15 cellular contexts compared by ENCODE assay signal in genomic region chr15:66400351-66400774, GRCh38. TPM values are rescaled to one million over a fixed set of nuclear protein-coding genes. Genes with fewer than 3 reads are reported as not detected.
DNase-seq lines count a peak whose midpoint lies in the region; ATAC-seq, FAIRE-seq and TF ChIP-seq lines count a peak whose summit lies in the region.
"Had no signal": no experiment of that assay in that cellular context is flagged by ENCODE, and none has a peak within 500 bp of the region (broad histone marks: within the 10 kb centered on the region; RNA-seq: fewer than 3 reads in every experiment).

No MANE protein-coding gene starts in this region.

- peaks cover 86% of the 10 kb centered on the region for H3K79me2 ChIP-seq in K562 (ENCODE audit: control insufficient read depth, insufficient read depth, low read length)

- no peak for TF ChIP-seq CTCF in K562 (IDR thresholded peaks at IDR 0.05 in 2 of 3, conservative IDR thresholded peaks at IDR 0.05 in 1 of 3; ENCODE audit: insufficient read depth in 2 of 3, low read depth in 1 of 3, low read length in 3 of 3)
- no peak for TF ChIP-seq CTCF in neutrophil (IDR thresholded peaks at IDR 0.05)
- no peak for TF ChIP-seq CTCF in lower leg skin (IDR thresholded peaks at IDR 0.05)

- in situ Hi-C loops in K562 (cut with MboI) = no loop called here

- peak overlapping the region; percentile 72 for H3K27ac Mint-ChIP-seq in activated CD4-positive, alpha-beta T cell treated with anti-CD3 and anti-CD28 coated beads for 36 hours

- peaks cover 4% of the 10 kb centered on the region; the same call in 1 of the 2 replicates for H4K20me1 ChIP-seq in K562 (replicated peaks; ENCODE audit: control insufficient read depth, insufficient read depth, low read length)

- H3K27ac ChIP-seq in K562 (ENCODE audit: extremely low read depth, low read depth, low read length) = no peak overlapping the region
- peak overlapping the region; percentile 70 for H3K27ac ChIP-seq in neutrophil

- TF ChIP-seq POLR2A in K562 (conservative IDR thresholded peaks at IDR 0.05) = no peak
- no peak for TF ChIP-seq POLR2A in lower leg skin (IDR thresholded peaks at IDR 0.05)

- peaks cover 29% of the 10 kb centered on the region for H3K36me3 Mint-ChIP-seq in activated CD4-positive, alpha-beta T cell treated with anti-CD3 and anti-CD28 coated beads for 36 hours (ENCODE audit: low read depth)
- H3K36me3 Mint-ChIP-seq: natural killer cell treated with Interleukin-12 subunit alpha and Interleukin-12 subunit beta and Interleukin-15 and Interleukin-18, amount 100 ng/mL, for 72 hours had no signal

- H3K9me3 ChIP-seq in K562 (replicated peaks; ENCODE audit: control insufficient read depth, insufficient read depth, low read depth, low read length) (no peaks in the 10 kb centered on the region), neutrophil (no peaks in the 10 kb centered on the region)

- H3K4me2 ChIP-seq in K562 (ENCODE audit: insufficient read depth, low read length) = no peak overlapping the region

- peaks cover 24% of the 10 kb centered on the region for H3K36me3 ChIP-seq in K562 (ENCODE audit: control insufficient read depth, insufficient read depth, low read length)
- H3K36me3 ChIP-seq in neutrophil = no peaks in the 10 kb centered on the region

- TF ChIP-seq EP300 in K562 (IDR thresholded peaks at IDR 0.05; ENCODE audit: low read length) = no peak

- no peak overlapping the region for H2AFZ ChIP-seq in K562 (ENCODE audit: low read depth, low read length)

- 46% methylated on average over 3 of the region's 3 CpGs for WGBS in K562 (ENCODE audit: insufficient coverage, low coverage, missing lambda C conversion rate)
- 73 to 84% methylated on average over 3 of the region's 3 CpGs for WGBS in lower leg skin, 2 donors

- TF ChIP-seq RAD21 in K562 (CRISPR knock-in tag; conservative IDR thresholded peaks at IDR 0.05 in 1 of 2, IDR thresholded peaks at IDR 0.05 in 1 of 2) = no peak

- DNase-seq in activated CD4-positive, alpha-beta T cell treated with anti-CD3 and anti-CD28 coated beads for 36 hours = no peak
- no peak for DNase-seq in activated CD4-positive, alpha-beta T cell treated with anti-CD3 and anti-CD28 coated beads, Interleukin-2, amount 50 U/mL, for 1 hour
- DNase-seq in M059J (ENCODE audit: low read depth) = peak; percentile 28
- DNase-seq in K562 (ENCODE audit: extremely low read depth in 1 of 4, low spot score in 3 of 4) = no peak
- no peak for DNase-seq in left cardiac atrium
- no peak for DNase-seq in stimulated activated naive CD4-positive, alpha-beta T cell treated with Interleukin-2 at 50 U/mL for 16 hours (lab: John Stamatoyannopoulos, UW)
- DNase-seq in lower leg skin (ENCODE audit: low spot score in 2 of 2) = no peak
- DNase-seq: ACHN; activated CD4-positive, alpha-beta T cell treated with anti-CD3 and anti-CD28 coated beads for 48 hours; aorta; DMS79 treated with DMSO at 0.1 percent for 48 hours; SHP77; stimulated activated naive CD4-positive, alpha-beta T cell had no signal

- intact Hi-C loops in activated CD4-positive, alpha-beta T cell treated with anti-CD3 and anti-CD28 coated beads for 36 hours (cut with DNase I, micrococcal nuclease) = loop anchor here in 1 of 2 experiments (1.0 to 5.0 kb wide), 2 partner anchors 10 to 43 kb away; partner anchors contain the start of gene TIPIN
- intact Hi-C loops in K562 (cut with micrococcal nuclease) = no loop called here
- intact Hi-C loops in left cardiac atrium (cut with DNase I) = no loop called here
- intact Hi-C loops in lower leg skin (cut with DNase I; ENCODE audit: low total_unique reads) = no loop called here

- no peaks in the 10 kb centered on the region for H3K9me3 Mint-ChIP-seq in activated CD4-positive, alpha-beta T cell treated with anti-CD3 and anti-CD28 coated beads for 36 hours (ENCODE audit: low read depth)
- H3K9me3 Mint-ChIP-seq: natural killer cell treated with Interleukin-12 subunit alpha and Interleukin-12 subunit beta and Interleukin-15 and Interleukin-18, amount 100 ng/mL, for 72 hours had no signal

- peak; percentile 26 for FAIRE-seq in K562 (lab: Jason Lieb, UNC)

- BruUV-seq in K562 (replicated peaks; lab: Mats Ljungman, UMichigan) = no TSS peak

- ATAC-seq in activated CD4-positive, alpha-beta T cell treated with anti-CD3 and anti-CD28 coated beads for 36 hours = no peak
- ATAC-seq in K562 = no peak
- ATAC-seq in left cardiac atrium = no peak
- ATAC-seq: natural killer cell treated with Interleukin-12 subunit alpha and Interleukin-12 subunit beta and Interleukin-15 and Interleukin-18, amount 100 ng/mL, for 72 hours had no signal

- CTCF ChIA-PET in activated CD4-positive, alpha-beta T cell treated with anti-CD3 and anti-CD28 coated beads for 36 hours (lab: Charles Lee) = interaction anchor here (0.6 to 0.9 kb wide), 4 partner anchors 10 to 649 kb away, joined by 3 to 4 read pairs (median 4); no protein-coding TSS in a partner anchor
- CTCF ChIA-PET in K562 (lab: Yijun Ruan, JAX; ENCODE audit: low intra/inter-chr PET ratio) = no interaction called here

- no peaks in the 10 kb centered on the region for H3K27me3 Mint-ChIP-seq in activated CD4-positive, alpha-beta T cell treated with anti-CD3 and anti-CD28 coated beads for 36 hours
- H3K27me3 Mint-ChIP-seq: natural killer cell treated with Interleukin-12 subunit alpha and Interleukin-12 subunit beta and Interleukin-15 and Interleukin-18, amount 100 ng/mL, for 72 hours had no signal

- H3K4me3 ChIP-seq in K562 = no peak overlapping the region
- H3K4me3 ChIP-seq in neutrophil (ENCODE audit: low read depth in 1 of 2, low read length in 1 of 2) = no peak overlapping the region
- no peak overlapping the region for H3K4me3 ChIP-seq in lower leg skin (ENCODE audit: low read depth, poor library complexity, severe bottlenecking)

- H3K4me1 Mint-ChIP-seq in activated CD4-positive, alpha-beta T cell treated with anti-CD3 and anti-CD28 coated beads for 36 hours = peaks cover 71% of the 10 kb centered on the region

- no peak overlapping the region for H3K4me3 Mint-ChIP-seq in activated CD4-positive, alpha-beta T cell treated with anti-CD3 and anti-CD28 coated beads for 36 hours

- no peaks in the 10 kb centered on the region for H3K27me3 ChIP-seq in K562 (ENCODE audit: control insufficient read depth in 2 of 2, insufficient read depth in 2 of 2, low read length in 2 of 2)
- no peaks in the 10 kb centered on the region for H3K27me3 ChIP-seq in neutrophil

- H3K9me1 ChIP-seq in K562 (ENCODE audit: control insufficient read depth, insufficient read depth, low read length) = no peaks in the 10 kb centered on the region

- H3K4me1 ChIP-seq in K562 (replicated peaks in 1 of 2; ENCODE audit: control insufficient read depth in 2 of 2, insufficient read depth in 2 of 2, low read length in 2 of 2) (no peaks in the 10 kb centered on the region; a peak in 2 of 5 replicates), neutrophil (ENCODE audit: control insufficient read depth in 1 of 2, insufficient read depth in 1 of 2, low read depth in 1 of 2, low read length in 1 of 2) (peaks cover 58 to 61% of the 10 kb centered on the region in 2 experiments)

- POLR2A ChIA-PET in activated CD4-positive, alpha-beta T cell treated with anti-CD3 and anti-CD28 coated beads for 36 hours (lab: Charles Lee) = no interaction called here
- POLR2A ChIA-PET in K562 (lab: Yijun Ruan, JAX) = interaction anchor here (0.7 kb wide), 1 partner anchor 12 kb away, joined by 3 read pairs; no protein-coding TSS in a partner anchor

- no peak overlapping the region for H3K9ac ChIP-seq in K562 (ENCODE audit: insufficient read depth in 1 of 2, low read depth in 2 of 2, low read length in 2 of 2)

RNA-seq across cellular contexts. Expression of gene MAP2K1, which starts 13.7 kb away (rescaled TPM):
- 100 to 1,000 TPM in 1 of 2 experiments, 10 to 100 TPM in 1; 94.9 to 115 TPM for total RNA-seq in activated CD4-positive, alpha-beta T cell treated with anti-CD3 and anti-CD28 coated beads for 36 hours
- 49.0 and 65.6 TPM in 2 replicates for total RNA-seq in M059J (2014; rRNA removed; shearing (Covaris generic))
- total RNA-seq in K562 (2011; cell fraction: chromatin; rRNA removed; ENCODE audit: low replicate concordance) = 21.2 and 29.3 TPM in 2 replicates
- total RNA-seq in K562 (2011; cell fraction: nucleolus; rRNA removed) = 13.3 and 13.7 TPM in 2 replicates
- 19.4 and 21.1 TPM in 2 replicates for total RNA-seq in K562 (2011; cell fraction: nucleoplasm; rRNA removed)
- total RNA-seq in K562 (2014; rRNA removed) = 30.0 and 37.6 TPM in 2 replicates
- 29.3 and 29.7 TPM in 2 replicates for total RNA-seq in K562 (2014; rRNA removed; fragmentation: Illumina TruSeq; extraction: Trizol)
- 22.4 and 24.6 TPM in 2 replicates for total RNA-seq in K562 (2015; rRNA removed; fragmentation: Illumina TruSeq; extraction: Trizol)
- 55.9 and 58.3 TPM in 2 replicates for total RNA-seq in K562 (2021)
- 45.5 and 48.2 TPM in 2 replicates for polyA plus RNA-seq in K562 (2011; rRNA removed)
- polyA plus RNA-seq in K562 (2011; cell fraction: cytosol; rRNA removed) = 31.5 and 44.6 TPM in 2 replicates
- polyA plus RNA-seq in K562 (2011; cell fraction: nucleus; rRNA removed) = 18.0 and 20.6 TPM in 2 replicates
- 44.7 and 48.5 TPM in 2 replicates for polyA plus RNA-seq in K562 (2012)
- 41.4 and 42.3 TPM in 2 replicates for polyA plus RNA-seq in K562 (2014; fragmentation: Illumina TruSeq; extraction: Trizol)
- polyA plus RNA-seq in K562 (2014; fragmentation: Nextera tagmentation; extraction: Ambion mirVana) = 10 to 100 TPM in 1 of 2 experiments, 1 to 10 TPM in 1; 7.5 to 10.9 TPM
- 45.0 and 52.7 TPM in 2 replicates for polyA plus RNA-seq in K562 (2014; rRNA removed)
- 24.3 and 25.8 TPM in 2 replicates for polyA minus RNA-seq in K562 (2011; rRNA and poly(A)+ RNA removed)
- 17.0 and 20.3 TPM in 2 replicates for polyA minus RNA-seq in K562 (2011; cell fraction: cytosol; rRNA and poly(A)+ RNA removed)
- 6.5 and 10.6 TPM in 2 replicates for polyA minus RNA-seq in K562 (2011; cell fraction: nucleus; rRNA and poly(A)+ RNA removed)
- 10 to 100 TPM; 40.3 to 52.3 TPM for total RNA-seq in left cardiac atrium
- 10 to 100 TPM; 19.1 to 38.1 (median 26.7) TPM for total RNA-seq in lower leg skin

RNA-seq across cellular contexts. Expression of gene TIPIN, which starts 43.9 kb away (rescaled TPM):
- total RNA-seq in activated CD4-positive, alpha-beta T cell treated with anti-CD3 and anti-CD28 coated beads for 36 hours = 10 to 100 TPM; 49.9 to 50.8 TPM
- 17.9 and 25.2 TPM in 2 replicates for total RNA-seq in M059J (2014; rRNA removed; shearing (Covaris generic))
- total RNA-seq in K562 (2011; cell fraction: chromatin; rRNA removed; ENCODE audit: low replicate concordance) = 21.9 and 44.7 TPM in 2 replicates
- 15.3 and 17.0 TPM in 2 replicates for total RNA-seq in K562 (2011; cell fraction: nucleolus; rRNA removed)
- 25.1 and 31.1 TPM in 2 replicates for total RNA-seq in K562 (2011; cell fraction: nucleoplasm; rRNA removed)
- total RNA-seq in K562 (2014; rRNA removed) = 29.9 and 31.1 TPM in 2 replicates
- 45.8 and 64.9 TPM in 2 replicates for total RNA-seq in K562 (2014; rRNA removed; fragmentation: Illumina TruSeq; extraction: Trizol)
- total RNA-seq in K562 (2015; rRNA removed; fragmentation: Illumina TruSeq; extraction: Trizol) = 40.4 and 41.9 TPM in 2 replicates
- total RNA-seq in K562 (2021) = 27.4 and 28.0 TPM in 2 replicates
- polyA plus RNA-seq in K562 (2011; rRNA removed) = 15.2 and 22.9 TPM in 2 replicates
- polyA plus RNA-seq in K562 (2011; cell fraction: cytosol; rRNA removed) = 5.1 and 8.0 TPM in 2 replicates
- polyA plus RNA-seq in K562 (2011; cell fraction: nucleus; rRNA removed) = 6.7 and 7.4 TPM in 2 replicates
- 23.8 and 27.9 TPM in 2 replicates for polyA plus RNA-seq in K562 (2012)
- polyA plus RNA-seq in K562 (2014; fragmentation: Illumina TruSeq; extraction: Trizol) = 61.4 and 62.1 TPM in 2 replicates
- 10 to 100 TPM; 55.6 to 58.9 TPM for polyA plus RNA-seq in K562 (2014; fragmentation: Nextera tagmentation; extraction: Ambion mirVana)
- polyA plus RNA-seq in K562 (2014; rRNA removed) = 25.7 and 42.0 TPM in 2 replicates
- 37.5 and 43.0 TPM in 2 replicates for polyA minus RNA-seq in K562 (2011; rRNA and poly(A)+ RNA removed)
- 12.2 and 18.7 TPM in 2 replicates for polyA minus RNA-seq in K562 (2011; cell fraction: cytosol; rRNA and poly(A)+ RNA removed)
- polyA minus RNA-seq in K562 (2011; cell fraction: nucleus; rRNA and poly(A)+ RNA removed) = 7.7 and 14.1 TPM in 2 replicates
- total RNA-seq in left cardiac atrium = 1 to 10 TPM; 4.3 to 6.1 TPM
- total RNA-seq in lower leg skin = 10 to 100 TPM in 1 of 4 donors, 1 to 10 TPM in 3; 4.0 to 14.8 (median 5.3) TPM
